27 cellular contexts compared by ENCODE assay signal in genomic region chr5:6611561-6612256, GRCh38.
A peak's percentile ranks its signal among the peaks of the same experiment; 100 is the strongest.
DNase-seq lines count a peak whose midpoint lies in the region; ATAC-seq lines count a peak whose summit lies in the region.
"Had no signal": no experiment of that assay in that cellular context is flagged by ENCODE, and none has a peak within 500 bp of the region (broad histone marks: within the 10 kb centered on the region; RNA-seq: fewer than 3 reads in every experiment).

No MANE protein-coding gene starts in this region.

- peak; percentile 45 for DNase-seq in COLO668 (lab: John Stamatoyannopoulos, UW; ENCODE audit: unreplicated experiment)
- peak; percentile 67 for DNase-seq in NCI-H128 (lab: John Stamatoyannopoulos, UW; ENCODE audit: unreplicated experiment)
- DNase-seq in NCI-H345 treated with DMSO at 0.1 percent for 48 hours (lab: John Stamatoyannopoulos, UW; ENCODE audit: unreplicated experiment) = peak; percentile 24
- DNase-seq in kidney tubule cell (ENCODE audit: low spot score) = peak; percentile 49
- no peak for DNase-seq in activated T-cell treated with anti-CD3 and anti-CD28 coated beads, Interleukin-2, amount 50 U/mL, for 1 hour
- no peak for DNase-seq in hippocampal formation (lab: John Stamatoyannopoulos, UW)
- no peak for DNase-seq in hepatic stellate cell (ENCODE audit: low spot score)
- DNase-seq: activated CD4-positive, alpha-beta T cell treated with anti-CD3 and anti-CD28 coated beads, Interleukin-2, amount 50 U/mL, for 48 hours; activated naive CD4-positive, alpha-beta T cell; caudate nucleus; CD8-positive, alpha-beta T cell; cortex of kidney; DMS 273 treated with DMSO at 0.1 percent for 48 hours; effector memory CD4-positive, alpha-beta T cell; immature natural killer cell; left ventricle myocardium inferior; NCI-H187 treated with DMSO at 0.1 percent for 48 hours; posterior cingulate gyrus; right cardiac atrium; Right ventricle myocardium superior; spleen; stimulated activated CD4-positive, alpha-beta T cell treated with anti-CD3 and anti-CD28 coated beads, Interleukin-2, amount 100 ng/mL, for 24 hours; trophoblast cell had no signal

- ATAC-seq in HG02973 (IDR thresholded peaks at IDR 0.05; ENCODE audit: unreplicated experiment) = no peak
- ATAC-seq: activated CD4-positive, CD25-positive, alpha-beta regulatory T cell treated with anti-CD3 and anti-CD28 coated beads, Interleukin-2, amount 50 U/mL, for 24 hours; CD8-positive, alpha-beta T cell; Panc1; right cardiac atrium; SK-N-SH treated with all-trans-retinoic acid at 6 μM for 48 hours had no signal

Comparison
In these comparisons a context has a peak if more than half of its experiments do, and no peak if none do; other contexts are left out.
1. DNase-seq: peak in COLO668 (single experiment), NCI-H128 (single experiment), NCI-H345 treated with DMSO at 0.1 percent for 48 hours (single experiment) and kidney tubule cell (single experiment); none in activated T-cell treated with anti-CD3 and anti-CD28 coated beads, Interleukin-2, amount 50 U/mL, for 1 hour (single experiment), hippocampal formation (0 of 2) and hepatic stellate cell (single experiment).